In genomic region chr1:58331156-58331555, GRCh38 we compare ENCODE assay signal across 19 cellular contexts.
"Had no signal": no experiment of that assay in that cellular context is flagged by ENCODE, and none has a peak within 500 bp of the region (broad histone marks: within the 10 kb centered on the region; RNA-seq: fewer than 3 reads in every experiment).

No MANE protein-coding gene starts in this region.

- H3K9me3 Mint-ChIP-seq: activated CD4-positive, alpha-beta memory T cell treated with anti-CD3 and anti-CD28 coated beads for 36 hours; activated naive CD8-positive, alpha-beta T cell treated with anti-CD3 and anti-CD28 coated beads, Interleukin-2, amount 10 ng/mL, durations not matched to agents 7 days and 5 days; activated T-helper 1 cell treated with anti-CD3 and anti-CD28 coated beads, Interleukin-12 subunit alpha, Interleukin-12 subunit beta, Interleukin-2, Interleukin-4 antibody, amounts not matched to agents 30 ng/mL and 10 ng/mL and 1 ng/mL, durations not matched to agents 14 hours and 24 hours and 36 hours; immature natural killer cell had no signal

- ATAC-seq: activated CD4-positive, alpha-beta T cell treated with anti-CD3 and anti-CD28 coated beads for 36 hours; left ventricle myocardium superior; WTC11 had no signal

- H3K4me1 ChIP-seq: breast epithelium, tibial nerve, uterus had no signal

- H3K27me3 Mint-ChIP-seq: activated CD4-positive, alpha-beta memory T cell treated with anti-CD3 and anti-CD28 coated beads for 36 hours; activated CD4-positive, alpha-beta T cell treated with anti-CD3 and anti-CD28 coated beads for 36 hours; activated naive CD8-positive, alpha-beta T cell treated with anti-CD3 and anti-CD28 coated beads, Interleukin-2, amount 10 ng/mL, durations not matched to agents 7 days and 5 days had no signal

- H3K9me3 ChIP-seq: breast epithelium, tibial nerve, uterus had no signal

- H3K27ac Mint-ChIP-seq: activated CD4-positive, alpha-beta memory T cell treated with anti-CD3 and anti-CD28 coated beads for 36 hours; activated CD4-positive, alpha-beta T cell treated with anti-CD3 and anti-CD28 coated beads for 36 hours; activated naive CD8-positive, alpha-beta T cell treated with anti-CD3 and anti-CD28 coated beads, Interleukin-2, amount 10 ng/mL, durations not matched to agents 7 days and 5 days; activated T-helper 1 cell treated with anti-CD3 and anti-CD28 coated beads, Interleukin-12 subunit alpha, Interleukin-12 subunit beta, Interleukin-2, Interleukin-4 antibody, amounts not matched to agents 30 ng/mL and 10 ng/mL and 1 ng/mL, durations not matched to agents 14 hours and 24 hours and 36 hours; immature natural killer cell; WTC11 had no signal

- H3K4me1 Mint-ChIP-seq: activated CD4-positive, alpha-beta T cell treated with anti-CD3 and anti-CD28 coated beads for 36 hours; activated naive CD8-positive, alpha-beta T cell treated with anti-CD3 and anti-CD28 coated beads, Interleukin-2, amount 10 ng/mL, durations not matched to agents 7 days and 5 days; immature natural killer cell had no signal

- H3K4me3 ChIP-seq: breast epithelium, tibial nerve, uterus had no signal

- H3K36me3 ChIP-seq: breast epithelium, tibial nerve, uterus had no signal

- DNase-seq: activated CD4-positive, alpha-beta memory T cell treated with anti-CD3 and anti-CD28 coated beads for 36 hours; activated CD4-positive, alpha-beta T cell treated with anti-CD3 and anti-CD28 coated beads for 36 hours; activated gamma-delta T cell treated with Interleukin-2 at 50 U/mL for 16 hours; activated naive CD8-positive, alpha-beta T cell treated with anti-CD3 and anti-CD28 coated beads, Interleukin-2, amount 10 ng/mL, durations not matched to agents 7 days and 5 days; activated T-cell treated with anti-CD3 and anti-CD28 coated beads for 4 hours; aorta; cortex of kidney; erythroblast; immature natural killer cell; left ventricle myocardium superior; retina; stimulated activated CD4-positive, alpha-beta T cell treated with anti-CD3 and anti-CD28 coated beads, Interleukin-12 subunit alpha, Interleukin-12 subunit beta, amount 100 ng/mL, for 4 hours; stimulated activated CD4-positive, alpha-beta T cell treated with anti-CD3 and anti-CD28 coated beads, Interleukin-1b, Interleukin-23, amount 100 ng/mL, for 48 hours; stimulated activated naive CD4-positive, alpha-beta T cell treated with Interleukin-2 at 50 U/mL for 16 hours; uterus had no signal

- H3K36me3 Mint-ChIP-seq: activated CD4-positive, alpha-beta memory T cell treated with anti-CD3 and anti-CD28 coated beads for 36 hours; activated naive CD8-positive, alpha-beta T cell treated with anti-CD3 and anti-CD28 coated beads, Interleukin-2, amount 10 ng/mL, durations not matched to agents 7 days and 5 days; WTC11 had no signal

- H3K4me3 Mint-ChIP-seq: activated CD4-positive, alpha-beta memory T cell treated with anti-CD3 and anti-CD28 coated beads for 36 hours; activated CD4-positive, alpha-beta T cell treated with anti-CD3 and anti-CD28 coated beads for 36 hours; activated naive CD8-positive, alpha-beta T cell treated with anti-CD3 and anti-CD28 coated beads, Interleukin-2, amount 10 ng/mL, durations not matched to agents 7 days and 5 days; activated T-helper 1 cell treated with anti-CD3 and anti-CD28 coated beads, Interleukin-12 subunit alpha, Interleukin-12 subunit beta, Interleukin-2, Interleukin-4 antibody, amounts not matched to agents 30 ng/mL and 10 ng/mL and 1 ng/mL, durations not matched to agents 14 hours and 24 hours and 36 hours; immature natural killer cell; WTC11 had no signal

- H3K27me3 ChIP-seq: breast epithelium, tibial nerve, uterus had no signal

- H3K27ac ChIP-seq: breast epithelium, tibial nerve, uterus had no signal
